ENCODE assay signal across 14 cellular contexts in the genomic region with DNA sequence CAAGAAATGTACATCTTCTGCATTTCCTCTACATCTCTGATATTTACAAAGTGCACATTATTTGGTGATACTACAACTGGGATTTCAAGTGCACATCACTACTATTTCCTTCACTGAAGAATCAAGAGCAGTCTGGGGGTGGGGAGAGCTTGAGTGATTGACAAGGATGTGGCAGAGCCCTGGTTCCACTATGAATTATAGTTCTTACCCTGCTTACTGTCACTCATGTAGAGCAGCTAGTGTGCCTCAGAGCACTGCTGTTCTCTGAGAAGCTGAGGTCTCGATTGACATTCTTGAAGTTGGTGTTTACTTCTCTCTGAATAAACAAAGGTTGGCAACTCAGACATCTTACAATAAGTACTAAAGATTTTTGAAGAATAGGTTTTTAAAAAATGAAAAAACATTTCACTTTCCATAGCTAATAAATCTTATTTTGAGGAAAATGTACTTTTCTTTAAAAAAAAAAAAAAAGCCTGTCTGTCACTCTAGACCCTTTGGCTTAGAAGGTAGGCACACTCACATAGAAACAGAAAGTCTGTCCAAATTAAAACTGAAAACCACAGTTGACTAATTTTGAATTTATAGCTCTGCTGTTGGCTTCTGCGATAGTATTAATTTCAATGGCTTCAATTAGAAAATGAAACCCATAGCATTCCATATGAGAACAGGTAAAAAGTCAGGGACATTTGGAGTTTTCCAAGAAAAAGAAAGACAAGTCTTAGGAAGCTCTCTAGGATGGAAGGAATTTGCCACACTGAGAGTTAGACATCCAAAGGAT. TPM values are rescaled to one million over a fixed set of nuclear protein-coding genes. Genes with fewer than 3 reads are reported as not detected.
DNase-seq lines count a peak whose midpoint lies in the region; ATAC-seq and TF ChIP-seq lines count a peak whose summit lies in the region.
"Had no signal": no experiment of that assay in that cellular context is flagged by ENCODE, and none has a peak within 500 bp of the region (broad histone marks: within the 10 kb centered on the region; RNA-seq: fewer than 3 reads in every experiment).

No MANE protein-coding gene starts in this region.

- H2AFZ ChIP-seq in osteoblast (ENCODE audit: low read length) (no peak overlapping the region), mesenchymal stem cell (ENCODE audit: low read depth, low read length) (no peak overlapping the region)

- H2BK12ac ChIP-seq in mesenchymal stem cell (ENCODE audit: low read length in 2 of 2) = no peak overlapping the region

- peaks cover 49% of the 10 kb centered on the region for H4K20me1 ChIP-seq in osteoblast (ENCODE audit: insufficient read depth, low read length)

- TF ChIP-seq EP300 in suprapubic skin (IDR thresholded peaks at IDR 0.05) = no peak

- H3K4ac ChIP-seq in mesenchymal stem cell (ENCODE audit: low read depth in 1 of 2, low read length in 2 of 2) = no peak overlapping the region

- no peak overlapping the region for H4K8ac ChIP-seq in mesenchymal stem cell (ENCODE audit: low read length)

- H3K14ac ChIP-seq in mesenchymal stem cell (ENCODE audit: low read length in 2 of 2) = no peak overlapping the region

- H3K79me1 ChIP-seq in mesenchymal stem cell (replicated peaks; ENCODE audit: low read length, poor library complexity, severe bottlenecking) = peaks cover 2% of the 10 kb centered on the region

- no peak for DNase-seq in activated CD4-positive, CD25-positive, alpha-beta regulatory T cell treated with anti-CD3 and anti-CD28 coated beads, Interleukin-2, amount 50 U/mL, for 72 hours
- DNase-seq in osteoblast (ENCODE audit: insufficient read length, low spot score, missing footprints) = no peak
- no peak for DNase-seq in mesenchymal stem cell
- DNase-seq in suprapubic skin (ENCODE audit: low spot score in 2 of 2) = no peak
- DNase-seq in cardiac septum (ENCODE audit: low spot score) = no peak
- DNase-seq: foreskin melanocyte, NCI-H2171, right cardiac atrium had no signal

- H2BK15ac ChIP-seq in mesenchymal stem cell (ENCODE audit: low read depth, poor library complexity, severe bottlenecking) = no peak overlapping the region

- H3K79me2 ChIP-seq in osteoblast (ENCODE audit: insufficient read depth, low read length) = peaks cover 83% of the 10 kb centered on the region

- H2BK120ac ChIP-seq in mesenchymal stem cell (ENCODE audit: low read depth, low read length) = no peak overlapping the region

- H3K18ac ChIP-seq in mesenchymal stem cell (ENCODE audit: low read depth in 1 of 2, low read length in 2 of 2) = no peak overlapping the region

- H3K27ac ChIP-seq in osteoblast (ENCODE audit: low read depth, low read length) (peak overlapping the region; percentile 96), mesenchymal stem cell (ENCODE audit: low read length, poor library complexity, severe bottlenecking) (no peak overlapping the region), suprapubic skin (no peak overlapping the region)
- H3K27ac ChIP-seq: 22Rv1, cardiac muscle cell, SJSA1 had no signal

- peak; percentile 85 to 88 for ATAC-seq in activated CD4-positive, CD25-positive, alpha-beta regulatory T cell treated with anti-CD3 and anti-CD28 coated beads, Interleukin-2, amount 50 U/mL, for 24 hours
- ATAC-seq in GM21619 (IDR thresholded peaks at IDR 0.05; ENCODE audit: unreplicated experiment) = peak; percentile 95
- ATAC-seq in HG03135 (IDR thresholded peaks at IDR 0.05; ENCODE audit: unreplicated experiment) = peak; percentile 88
- ATAC-seq: right cardiac atrium had no signal

- TF ChIP-seq POLR2A in suprapubic skin (IDR thresholded peaks at IDR 0.05) = no peak

- TF ChIP-seq CTCF in osteoblast (IDR thresholded peaks at IDR 0.05; ENCODE audit: extremely low read depth, low read depth, low read length) (no peak), suprapubic skin (IDR thresholded peaks at IDR 0.05) (no peak)

- H3K23ac ChIP-seq in mesenchymal stem cell (ENCODE audit: low read length in 2 of 2) = no peak overlapping the region

- no peak overlapping the region for H2BK5ac ChIP-seq in mesenchymal stem cell (ENCODE audit: low read depth, low read length, poor library complexity, severe bottlenecking)

- WGBS in mesenchymal stem cell = no CpG with 5 or more reads among the region's 2 CpGs
- WGBS in suprapubic skin = 82% methylated on average over 2 of the region's 2 CpGs

- H4K91ac ChIP-seq in mesenchymal stem cell (ENCODE audit: low read length) = no peak overlapping the region

- H3K27me3 ChIP-seq in osteoblast (ENCODE audit: insufficient read depth, low read length) (no peaks in the 10 kb centered on the region), mesenchymal stem cell (ENCODE audit: control insufficient read depth in 1 of 2, insufficient read depth in 1 of 2, low read length in 2 of 2) (peaks cover 0 to 18% of the 10 kb centered on the region in 2 experiments), suprapubic skin (peaks cover 24% of the 10 kb centered on the region)

- no peak overlapping the region for H2AK5ac ChIP-seq in mesenchymal stem cell (ENCODE audit: low read length, severe bottlenecking)

- H3K36me3 ChIP-seq in osteoblast (ENCODE audit: insufficient read depth, low read length) (peaks cover 69% of the 10 kb centered on the region), mesenchymal stem cell (ENCODE audit: control insufficient read depth in 1 of 2, insufficient read depth in 2 of 2, low read depth in 1 of 2, low read length in 2 of 2) (no peaks in the 10 kb centered on the region), suprapubic skin (no peaks in the 10 kb centered on the region)
- H3K36me3 ChIP-seq: cardiac muscle cell, SJSA1 had no signal

- intact Hi-C loops in cardiac septum (cut with DNase I) = no loop called here

- H3K9ac ChIP-seq in mesenchymal stem cell (ENCODE audit: low read length) = no peak overlapping the region

- H3K4me3 ChIP-seq in osteoblast (ENCODE audit: insufficient read depth, low read length) (no peak overlapping the region), mesenchymal stem cell (ENCODE audit: insufficient read depth in 1 of 2, low read depth in 1 of 2, low read length in 2 of 2) (no peak overlapping the region), suprapubic skin (no peak overlapping the region)
- H3K4me3 ChIP-seq: cardiac muscle cell, SJSA1 had no signal

- H3K9me3 ChIP-seq in osteoblast (ENCODE audit: low read depth, low read length) (no peaks in the 10 kb centered on the region), mesenchymal stem cell (ENCODE audit: control insufficient read depth, low read length) (peaks cover 5% of the 10 kb centered on the region), suprapubic skin (no peaks in the 10 kb centered on the region)
- H3K9me3 ChIP-seq: SJSA1 had no signal

- H3K4me1 ChIP-seq in osteoblast (ENCODE audit: insufficient read depth, low read length) (peaks cover 29% of the 10 kb centered on the region), mesenchymal stem cell (ENCODE audit: control insufficient read depth, insufficient read depth, low read depth, low read length) (peaks cover 11% of the 10 kb centered on the region), suprapubic skin (peaks cover 12% of the 10 kb centered on the region)

- peak overlapping the region; percentile 80 for H3K4me2 ChIP-seq in osteoblast (ENCODE audit: insufficient read depth, low read length)
- no peak overlapping the region for H3K4me2 ChIP-seq in mesenchymal stem cell (ENCODE audit: low read length, poor library complexity, severe bottlenecking)

RNA-seq across cellular contexts. Expression of a gene that starts 5.6 kb away (rescaled TPM):
- total RNA-seq in osteoblast = 457 and 499 TPM in 2 replicates
- polyA plus RNA-seq in mesenchymal stem cell (2013, experiment 1 of 2) = 20.7 TPM
- 22.2 TPM for polyA plus RNA-seq in mesenchymal stem cell (2013, experiment 2 of 2)
- total RNA-seq in suprapubic skin = 1 to 10 TPM in 3 of 4 donors, under 1 TPM in 1; 0.85 to 3.6 (median 1.6) TPM
- total RNA-seq in cardiac septum = 0.59 TPM
- polyA plus RNA-seq: cardiac muscle cell had no signal

Comparison
In these comparisons a context has a peak if more than half of its experiments do, and no peak if none do; other contexts are left out.
1. RNA of a gene that starts 5.6 kb away (total RNA-seq): 457 to 499 TPM in osteoblast; 0.85 to 3.6 TPM in suprapubic skin and 0.59 TPM in cardiac septum (single experiment); every median in the first group is over 10 times any median in the second.
2. Peak in every context shown above with its lines, with median percentiles within 50 percentile points of each other: ATAC-seq.